9 cellular contexts compared by ENCODE assay signal in genomic region chr17:35537569-35538209, GRCh38. TPM values are rescaled to one million over a fixed set of nuclear protein-coding genes. Genes with fewer than 3 reads are reported as not detected.
A peak's percentile ranks its signal among the peaks of the same experiment; 100 is the strongest.
DNase-seq lines count a peak whose midpoint lies in the region; ATAC-seq, FAIRE-seq and TF ChIP-seq lines count a peak whose summit lies in the region.
"Had no signal": no experiment of that assay in that cellular context is flagged by ENCODE, and none has a peak within 500 bp of the region (broad histone marks: within the 10 kb centered on the region; RNA-seq: fewer than 3 reads in every experiment).

SLFN12L (minus strand) TSS chr17:35537678; CDS start chr17:35522364, 15,314 bp downstream.

- WGBS in small intestine, 3 donors = 41 to 75% (median 68%) methylated on average over 2 of the region's 2 CpGs

- peak within 1 kb of the TSS; percentile 86 for H3K27ac ChIP-seq in effector memory CD4-positive, alpha-beta T cell (ENCODE audit: insufficient read depth, low read length, poor library complexity, severe bottlenecking)
- H3K27ac ChIP-seq in small intestine (ENCODE audit: low read depth in 1 of 2, low read length in 1 of 2) = peak within 1 kb of the TSS; percentile 69 to 93

- peak within 1 kb of the TSS; percentile 56 for H3K4me3 ChIP-seq in effector memory CD4-positive, alpha-beta T cell (ENCODE audit: insufficient read depth, low read depth, low read length, poor library complexity, severe bottlenecking)
- H3K4me3 ChIP-seq in small intestine (ENCODE audit: low read depth in 1 of 2, low read length in 2 of 2) = peak within 1 kb of the TSS in 1 of 2 donors; percentile 28

- TF ChIP-seq POLR2A in GM18505 (IDR thresholded peaks at IDR 0.05; ENCODE audit: borderline replicate concordance, extremely low read depth, insufficient read depth, insufficient read length) = peak; percentile 55

- ATAC-seq in GM18505 (IDR thresholded peaks at IDR 0.05; ENCODE audit: unreplicated experiment) (no peak), HG03280 (IDR thresholded peaks at IDR 0.05; ENCODE audit: unreplicated experiment) (no peak), GM21360 (IDR thresholded peaks at IDR 0.05; ENCODE audit: unreplicated experiment) (no peak)

- FAIRE-seq in small intestine (lab: Jason Lieb, UNC) = no peak
- FAIRE-seq: endometrium had no signal

- no peaks in the 10 kb centered on the region for H3K9me3 ChIP-seq in effector memory CD4-positive, alpha-beta T cell (ENCODE audit: control insufficient read depth, low read length)
- H3K9me3 ChIP-seq in small intestine (ENCODE audit: control insufficient read depth, low read depth) = no peaks in the 10 kb centered on the region

- peak; percentile 20 for DNase-seq in RPMI8226
- no peak for DNase-seq in effector memory CD4-positive, alpha-beta T cell
- DNase-seq in small intestine = peak; percentile 60
- no peak for DNase-seq in GF-D8 (lab: John Stamatoyannopoulos, UW)
- DNase-seq in NCI-H524 (lab: John Stamatoyannopoulos, UW) = no peak

- peaks cover 28% of the 10 kb centered on the region for H3K4me1 ChIP-seq in effector memory CD4-positive, alpha-beta T cell (ENCODE audit: control insufficient read depth, insufficient read depth, low read length, poor library complexity, severe bottlenecking)
- no peaks in the 10 kb centered on the region for H3K4me1 ChIP-seq in small intestine (ENCODE audit: control insufficient read depth in 2 of 2, insufficient read depth in 1 of 2, low read depth in 1 of 2, low read length in 1 of 2)

- H3K27me3 ChIP-seq in effector memory CD4-positive, alpha-beta T cell (replicated peaks; ENCODE audit: control insufficient read depth, insufficient read depth, low read length, poor library complexity, severe bottlenecking) = no peaks in the 10 kb centered on the region
- H3K27me3 ChIP-seq in small intestine (ENCODE audit: control insufficient read depth in 2 of 2, insufficient read depth in 2 of 2, low read length in 2 of 2) = no peaks in the 10 kb centered on the region

- H3K36me3 ChIP-seq in effector memory CD4-positive, alpha-beta T cell (ENCODE audit: control insufficient read depth, insufficient read depth, low read length) = no peaks in the 10 kb centered on the region
- H3K36me3 ChIP-seq in small intestine (ENCODE audit: control insufficient read depth in 2 of 2, insufficient read depth in 2 of 2, low read length in 2 of 2) = no peaks in the 10 kb centered on the region

RNA-seq across cellular contexts. Expression of gene SLFN12L, which starts in this region (rescaled TPM):
- under 1 TPM in 1 of 3 donors, not detected in 2; 0.34 TPM for polyA plus RNA-seq in small intestine

Comparison
In these comparisons a context has a peak if more than half of its experiments do, and no peak if none do; other contexts are left out.
1. Peak in DNase-seq and H3K27ac ChIP-seq in small intestine; RNA of the gene not detected or under 1 TPM.